Comparison of ENCODE assay signal across 22 cellular contexts in genomic region chr19:4028334-4029246, GRCh38. TPM values are rescaled to one million over a fixed set of nuclear protein-coding genes. Genes with fewer than 3 reads are reported as not detected.
DNase-seq lines count a peak whose midpoint lies in the region; ATAC-seq, FAIRE-seq and TF ChIP-seq lines count a peak whose summit lies in the region.
"Had no signal": no experiment of that assay in that cellular context is flagged by ENCODE, and none has a peak within 500 bp of the region (broad histone marks: within the 10 kb centered on the region; RNA-seq: fewer than 3 reads in every experiment).

No MANE protein-coding gene starts in this region.

- no peaks in the 10 kb centered on the region; the same call in 1 of the 2 replicates for H4K20me1 ChIP-seq in K562 (replicated peaks; ENCODE audit: control insufficient read depth, insufficient read depth, low read length)

- no peak for ATAC-seq in K562
- ATAC-seq in upper lobe of right lung = no peak
- no peak for ATAC-seq in GM21360 (IDR thresholded peaks at IDR 0.05; ENCODE audit: unreplicated experiment)
- ATAC-seq: CD8-positive, alpha-beta T cell had no signal

- H3K27me3 ChIP-seq in GM06990 (replicated peaks; ENCODE audit: control insufficient read depth, insufficient read depth, low read length) (no peaks in the 10 kb centered on the region), K562 (ENCODE audit: control insufficient read depth in 2 of 2, insufficient read depth in 2 of 2, low read length in 2 of 2) (no peaks in the 10 kb centered on the region), upper lobe of right lung (no peaks in the 10 kb centered on the region), Peyer's patch (no peaks in the 10 kb centered on the region)
- H3K27me3 ChIP-seq: BLaER1 had no signal

- in situ Hi-C loops in K562 (cut with MboI) = no loop called here

- H3K27ac ChIP-seq in K562 (ENCODE audit: extremely low read depth, low read depth, low read length) (no peak overlapping the region), kidney (ENCODE audit: low read depth in 2 of 2, low read length in 2 of 2) (no peak overlapping the region), upper lobe of right lung (no peak overlapping the region), Peyer's patch (no peak overlapping the region)
- H3K27ac ChIP-seq: BLaER1, C4-2B had no signal

- H2AFZ ChIP-seq in K562 (ENCODE audit: low read depth, low read length) = no peak overlapping the region

- POLR2A ChIA-PET in K562 (lab: Yijun Ruan, JAX) = interaction anchor here (1.0 kb wide), 1 partner anchor 21 kb away, joined by 5 read pairs; the partner anchor contains the start of gene PIAS4

- H3K79me2 ChIP-seq in K562 (ENCODE audit: control insufficient read depth, insufficient read depth, low read length) = no peaks in the 10 kb centered on the region

- TF ChIP-seq POLR2A in K562 (conservative IDR thresholded peaks at IDR 0.05) = no peak
- no peak for TF ChIP-seq POLR2A in Peyer's patch (IDR thresholded peaks at IDR 0.05)

- intact Hi-C loops in K562 (cut with micrococcal nuclease) (no loop called here), kidney (cut with DNase I) (no loop called here), upper lobe of right lung (cut with DNase I) (no loop called here)

- no TSS peak for BruUV-seq in K562 (replicated peaks; lab: Mats Ljungman, UMichigan)

- H3K36me3 ChIP-seq in GM06990 (ENCODE audit: control insufficient read depth, insufficient read depth, low read length) (peaks cover 28% of the 10 kb centered on the region), K562 (ENCODE audit: control insufficient read depth, insufficient read depth, low read length) (peaks cover 53% of the 10 kb centered on the region; the same call in 2 of the 3 replicates), kidney (ENCODE audit: control insufficient read depth in 1 of 2, insufficient read depth in 2 of 2, low read length in 2 of 2) (peaks cover under 1 to 5% of the 10 kb centered on the region in 2 donors), upper lobe of right lung (peaks cover 34% of the 10 kb centered on the region), Peyer's patch (peaks cover 0 to 82% (median 0%) of the 10 kb centered on the region in 3 donors)

- no peak overlapping the region for H3K4me3 ChIP-seq in GM06990 (replicated peaks; ENCODE audit: low read depth, low read length)
- H3K4me3 ChIP-seq in K562 = no peak overlapping the region
- H3K4me3 ChIP-seq in kidney (ENCODE audit: low read length in 2 of 2) = no peak overlapping the region
- H3K4me3 ChIP-seq in upper lobe of right lung = no peak overlapping the region
- H3K4me3 ChIP-seq in Peyer's patch = no peak overlapping the region
- H3K4me3 ChIP-seq: BLaER1 had no signal

- H3K9me3 ChIP-seq in K562 (replicated peaks; ENCODE audit: control insufficient read depth, insufficient read depth, low read depth, low read length) = no peaks in the 10 kb centered on the region
- H3K9me3 ChIP-seq in kidney (ENCODE audit: control insufficient read depth in 1 of 2, low read length in 2 of 2) = no peaks in the 10 kb centered on the region
- H3K9me3 ChIP-seq in upper lobe of right lung = no peaks in the 10 kb centered on the region
- H3K9me3 ChIP-seq in Peyer's patch = no peaks in the 10 kb centered on the region
- H3K9me3 ChIP-seq: BLaER1, Caco-2 had no signal

- H3K4me1 ChIP-seq in K562 (replicated peaks in 1 of 2; ENCODE audit: control insufficient read depth in 2 of 2, insufficient read depth in 2 of 2, low read length in 2 of 2) (peaks cover 0 to 38% of the 10 kb centered on the region in 2 experiments; a peak in 2 of 5 replicates), kidney (ENCODE audit: control insufficient read depth in 1 of 2, insufficient read depth in 1 of 2, low read depth in 1 of 2, low read length in 2 of 2) (peaks cover 0 to 5% of the 10 kb centered on the region in 2 donors), upper lobe of right lung (no peaks in the 10 kb centered on the region), Peyer's patch (no peaks in the 10 kb centered on the region)
- H3K4me1 ChIP-seq: BLaER1, Caco-2 had no signal

- peaks cover 3% of the 10 kb centered on the region for H3K9me1 ChIP-seq in K562 (ENCODE audit: control insufficient read depth, insufficient read depth, low read length)

- peak; percentile 8 for DNase-seq in GM06990 (ENCODE audit: extremely low read depth, insufficient read length)
- no peak for DNase-seq in K562 (ENCODE audit: extremely low read depth in 1 of 4, low spot score in 3 of 4)
- DNase-seq in kidney = peak; percentile 66
- peak; percentile 63 for DNase-seq in upper lobe of right lung
- no peak for DNase-seq in activated CD8-positive, alpha-beta memory T cell treated with anti-CD3 and anti-CD28 coated beads, Interleukin-2, amount 50 U/mL, for 4 hours
- no peak for DNase-seq in HUDEP-2 (lab: John Stamatoyannopoulos, UW; ENCODE audit: unreplicated experiment in 76 of 76)
- no peak for DNase-seq in Peyer's patch
- DNase-seq: Caco-2; CD4-positive, CD25-positive, alpha-beta regulatory T cell; CD8-positive, alpha-beta T cell; DMS 273 treated with DMSO at 0.1 percent for 48 hours; DMS79; EL; GDM1; GOT3; H7; HCEC 1CT had no signal

- H3K9ac ChIP-seq in K562 (ENCODE audit: insufficient read depth in 1 of 2, low read depth in 2 of 2, low read length in 2 of 2) (no peak overlapping the region), kidney (ENCODE audit: low read length in 2 of 2) (no peak overlapping the region)
- H3K9ac ChIP-seq: BLaER1 had no signal

- CTCF ChIA-PET in K562 (lab: Yijun Ruan, JAX; ENCODE audit: low intra/inter-chr PET ratio) = no interaction called here

- TF ChIP-seq RAD21 in K562 (CRISPR knock-in tag; conservative IDR thresholded peaks at IDR 0.05 in 1 of 2, IDR thresholded peaks at IDR 0.05 in 1 of 2) = no peak

- TF ChIP-seq EP300 in K562 (IDR thresholded peaks at IDR 0.05; ENCODE audit: low read length) = no peak

- no peak overlapping the region for H3K4me2 ChIP-seq in K562 (ENCODE audit: insufficient read depth, low read length)
- H3K4me2 ChIP-seq: BLaER1 had no signal

- FAIRE-seq in K562 (lab: Jason Lieb, UNC) = no peak
- FAIRE-seq in kidney (lab: Jason Lieb, UNC) = no peak
- FAIRE-seq: D721Med, GM18507 had no signal

- TF ChIP-seq CTCF in GM06990 (IDR thresholded peaks at IDR 0.05; ENCODE audit: insufficient read depth, low read length, poor library complexity, severe bottlenecking) = no peak
- no peak for TF ChIP-seq CTCF in K562 (IDR thresholded peaks at IDR 0.05 in 2 of 3, conservative IDR thresholded peaks at IDR 0.05 in 1 of 3; ENCODE audit: insufficient read depth in 2 of 3, low read depth in 1 of 3, low read length in 3 of 3)
- no peak for TF ChIP-seq CTCF in kidney (IDR thresholded peaks at IDR 0.05; ENCODE audit: borderline replicate concordance, extremely low read depth, insufficient read depth)
- no peak for TF ChIP-seq CTCF in upper lobe of right lung (IDR thresholded peaks at IDR 0.05)
- TF ChIP-seq CTCF in Peyer's patch (IDR thresholded peaks at IDR 0.05) = no peak

- 91% methylated on average over 28 of the region's 48 CpGs for WGBS in K562 (ENCODE audit: insufficient coverage, low coverage, missing lambda C conversion rate)

RNA-seq across cellular contexts. Expression of gene PIAS4, which starts 21.1 kb away (rescaled TPM):
- 19.4 and 56.5 TPM in 2 replicates for total RNA-seq in K562 (2011; cell fraction: chromatin; rRNA removed; ENCODE audit: low replicate concordance)
- 36.9 and 39.3 TPM in 2 replicates for total RNA-seq in K562 (2011; cell fraction: nucleolus; rRNA removed)
- 20.4 and 20.9 TPM in 2 replicates for total RNA-seq in K562 (2011; cell fraction: nucleoplasm; rRNA removed)
- total RNA-seq in K562 (2014; rRNA removed) = 21.9 and 26.4 TPM in 2 replicates
- 5.3 and 7.3 TPM in 2 replicates for total RNA-seq in K562 (2014; rRNA removed; fragmentation: Illumina TruSeq; extraction: Trizol)
- 14.3 and 14.4 TPM in 2 replicates for total RNA-seq in K562 (2015; rRNA removed; fragmentation: Illumina TruSeq; extraction: Trizol)
- total RNA-seq in K562 (2021) = 24.9 and 34.9 TPM in 2 replicates
- 6.7 and 7.1 TPM in 2 replicates for polyA plus RNA-seq in K562 (2011; rRNA removed)
- 7.4 and 15.5 TPM in 2 replicates for polyA plus RNA-seq in K562 (2011; cell fraction: cytosol; rRNA removed)
- 11.2 and 22.2 TPM in 2 replicates for polyA plus RNA-seq in K562 (2011; cell fraction: nucleus; rRNA removed)
- polyA plus RNA-seq in K562 (2012) = 23.1 and 44.7 TPM in 2 replicates
- 14.5 and 23.3 TPM in 2 replicates for polyA plus RNA-seq in K562 (2014; fragmentation: Illumina TruSeq; extraction: Trizol)
- under 1 TPM; 0.27 TPM for polyA plus RNA-seq in K562 (2014; fragmentation: Nextera tagmentation; extraction: Ambion mirVana)
- polyA plus RNA-seq in K562 (2014; rRNA removed) = 14.8 and 19.9 TPM in 2 replicates
- 4.6 and 5.3 TPM in 2 replicates for polyA minus RNA-seq in K562 (2011; rRNA and poly(A)+ RNA removed)
- 14.9 and 18.8 TPM in 2 replicates for polyA minus RNA-seq in K562 (2011; cell fraction: cytosol; rRNA and poly(A)+ RNA removed)
- polyA minus RNA-seq in K562 (2011; cell fraction: nucleus; rRNA and poly(A)+ RNA removed) = 21.3 and 22.4 TPM in 2 replicates
- 25.0 TPM for total RNA-seq in kidney
- polyA plus RNA-seq in kidney (ENCODE audit: insufficient read depth, low read depth, low replicate concordance) = 9.8 TPM
- total RNA-seq in upper lobe of right lung = 25.4 TPM
- 10 to 100 TPM; 15.9 to 47.9 (median 24.2) TPM for total RNA-seq in Peyer's patch

RNA-seq across cellular contexts. Expression of gene ZBTB7A, which starts 38.1 kb away (rescaled TPM):
- 5.4 and 20.2 TPM in 2 replicates for total RNA-seq in K562 (2011; cell fraction: chromatin; rRNA removed; ENCODE audit: low replicate concordance)
- total RNA-seq in K562 (2011; cell fraction: nucleolus; rRNA removed) = 10.5 and 12.0 TPM in 2 replicates
- 5.3 and 7.3 TPM in 2 replicates for total RNA-seq in K562 (2011; cell fraction: nucleoplasm; rRNA removed)
- total RNA-seq in K562 (2014; rRNA removed) = 10.2 and 13.8 TPM in 2 replicates
- 1.6 and 1.8 TPM in 2 replicates for total RNA-seq in K562 (2014; rRNA removed; fragmentation: Illumina TruSeq; extraction: Trizol)
- total RNA-seq in K562 (2015; rRNA removed; fragmentation: Illumina TruSeq; extraction: Trizol) = 4.6 and 4.8 TPM in 2 replicates
- total RNA-seq in K562 (2021) = 32.7 and 34.0 TPM in 2 replicates
- 2.0 and 2.4 TPM in 2 replicates for polyA plus RNA-seq in K562 (2011; rRNA removed)
- 2.8 and 11.2 TPM in 2 replicates for polyA plus RNA-seq in K562 (2011; cell fraction: cytosol; rRNA removed)
- polyA plus RNA-seq in K562 (2011; cell fraction: nucleus; rRNA removed) = 7.4 and 18.4 TPM in 2 replicates
- polyA plus RNA-seq in K562 (2012) = 8.9 and 10.8 TPM in 2 replicates
- polyA plus RNA-seq in K562 (2014; fragmentation: Illumina TruSeq; extraction: Trizol) = 6.3 and 8.3 TPM in 2 replicates
- under 1 TPM; 0.11 to 0.27 TPM for polyA plus RNA-seq in K562 (2014; fragmentation: Nextera tagmentation; extraction: Ambion mirVana)
- 10.8 and 11.6 TPM in 2 replicates for polyA plus RNA-seq in K562 (2014; rRNA removed)
- polyA minus RNA-seq in K562 (2011; rRNA and poly(A)+ RNA removed) = 1.3 and 1.7 TPM in 2 replicates
- polyA minus RNA-seq in K562 (2011; cell fraction: cytosol; rRNA and poly(A)+ RNA removed) = 14.2 and 20.6 TPM in 2 replicates
- polyA minus RNA-seq in K562 (2011; cell fraction: nucleus; rRNA and poly(A)+ RNA removed) = 5.4 and 5.8 TPM in 2 replicates
- 53.2 TPM for total RNA-seq in kidney
- 8.9 TPM for polyA plus RNA-seq in kidney (ENCODE audit: insufficient read depth, low read depth, low replicate concordance)
- 54.3 TPM for total RNA-seq in upper lobe of right lung
- 100 to 1,000 TPM in 2 of 4 donors, 10 to 100 TPM in 2; 74.3 to 149 (median 96.1) TPM for total RNA-seq in Peyer's patch

RNA-seq across cellular contexts. Expression of gene EEF2, which starts 43.3 kb away (rescaled TPM):
- 411 and 869 TPM in 2 replicates for total RNA-seq in K562 (2011; cell fraction: chromatin; rRNA removed; ENCODE audit: low replicate concordance)
- total RNA-seq in K562 (2011; cell fraction: nucleolus; rRNA removed) = 851 and 883 TPM in 2 replicates
- total RNA-seq in K562 (2011; cell fraction: nucleoplasm; rRNA removed) = 585 and 614 TPM in 2 replicates
- 1,752 and 1,953 TPM in 2 replicates for total RNA-seq in K562 (2014; rRNA removed)
- 1,453 and 1,647 TPM in 2 replicates for total RNA-seq in K562 (2014; rRNA removed; fragmentation: Illumina TruSeq; extraction: Trizol)
- 1,387 and 1,494 TPM in 2 replicates for total RNA-seq in K562 (2015; rRNA removed; fragmentation: Illumina TruSeq; extraction: Trizol)
- total RNA-seq in K562 (2021) = 2,825 and 3,003 TPM in 2 replicates
- 1,026 and 1,305 TPM in 2 replicates for polyA plus RNA-seq in K562 (2011; rRNA removed)
- polyA plus RNA-seq in K562 (2011; cell fraction: cytosol; rRNA removed) = 1,502 and 1,797 TPM in 2 replicates
- 696 and 770 TPM in 2 replicates for polyA plus RNA-seq in K562 (2011; cell fraction: nucleus; rRNA removed)
- 3,305 and 4,013 TPM in 2 replicates for polyA plus RNA-seq in K562 (2012)
- 1,501 and 2,376 TPM in 2 replicates for polyA plus RNA-seq in K562 (2014; fragmentation: Illumina TruSeq; extraction: Trizol)
- 100 to 1,000 TPM; 372 to 422 TPM for polyA plus RNA-seq in K562 (2014; fragmentation: Nextera tagmentation; extraction: Ambion mirVana)
- polyA plus RNA-seq in K562 (2014; rRNA removed) = 1,067 and 1,158 TPM in 2 replicates
- 1,191 and 1,209 TPM in 2 replicates for polyA minus RNA-seq in K562 (2011; rRNA and poly(A)+ RNA removed)
- 1,563 and 2,307 TPM in 2 replicates for polyA minus RNA-seq in K562 (2011; cell fraction: cytosol; rRNA and poly(A)+ RNA removed)
- 434 and 599 TPM in 2 replicates for polyA minus RNA-seq in K562 (2011; cell fraction: nucleus; rRNA and poly(A)+ RNA removed)
- total RNA-seq in kidney = 1,813 TPM
- 1,520 TPM for polyA plus RNA-seq in kidney (ENCODE audit: insufficient read depth, low read depth, low replicate concordance)
- 1,960 TPM for total RNA-seq in upper lobe of right lung
- 1,000 to 10,000 TPM in 3 of 4 donors, 100 to 1,000 TPM in 1; 914 to 1,425 (median 1,203) TPM for total RNA-seq in Peyer's patch

RNA-seq across cellular contexts. Expression of gene DAPK3, which starts 57.7 kb away (rescaled TPM):
- 39.7 and 130 TPM in 2 replicates for total RNA-seq in K562 (2011; cell fraction: chromatin; rRNA removed; ENCODE audit: low replicate concordance)
- 64.5 and 77.9 TPM in 2 replicates for total RNA-seq in K562 (2011; cell fraction: nucleolus; rRNA removed)
- 43.5 and 49.6 TPM in 2 replicates for total RNA-seq in K562 (2011; cell fraction: nucleoplasm; rRNA removed)
- 60.1 and 62.7 TPM in 2 replicates for total RNA-seq in K562 (2014; rRNA removed)
- 4.4 and 9.2 TPM in 2 replicates for total RNA-seq in K562 (2014; rRNA removed; fragmentation: Illumina TruSeq; extraction: Trizol)
- total RNA-seq in K562 (2015; rRNA removed; fragmentation: Illumina TruSeq; extraction: Trizol) = 25.0 and 26.2 TPM in 2 replicates
- total RNA-seq in K562 (2021) = 39.2 and 54.1 TPM in 2 replicates
- 24.0 and 29.4 TPM in 2 replicates for polyA plus RNA-seq in K562 (2011; rRNA removed)
- polyA plus RNA-seq in K562 (2011; cell fraction: cytosol; rRNA removed) = 31.0 and 40.6 TPM in 2 replicates
- polyA plus RNA-seq in K562 (2011; cell fraction: nucleus; rRNA removed) = 67.8 and 75.4 TPM in 2 replicates
- polyA plus RNA-seq in K562 (2012) = 39.9 and 60.2 TPM in 2 replicates
- 29.4 and 45.3 TPM in 2 replicates for polyA plus RNA-seq in K562 (2014; fragmentation: Illumina TruSeq; extraction: Trizol)
- polyA plus RNA-seq in K562 (2014; fragmentation: Nextera tagmentation; extraction: Ambion mirVana) = under 1 TPM; 0.14 to 0.21 TPM
- 59.6 and 63.4 TPM in 2 replicates for polyA plus RNA-seq in K562 (2014; rRNA removed)
- polyA minus RNA-seq in K562 (2011; rRNA and poly(A)+ RNA removed) = 10.9 and 17.4 TPM in 2 replicates
- 21.4 and 25.5 TPM in 2 replicates for polyA minus RNA-seq in K562 (2011; cell fraction: cytosol; rRNA and poly(A)+ RNA removed)
- polyA minus RNA-seq in K562 (2011; cell fraction: nucleus; rRNA and poly(A)+ RNA removed) = 18.0 and 24.4 TPM in 2 replicates
- 54.6 TPM for total RNA-seq in kidney
- 30.6 TPM for polyA plus RNA-seq in kidney (ENCODE audit: insufficient read depth, low read depth, low replicate concordance)
- 70.7 TPM for total RNA-seq in upper lobe of right lung
- total RNA-seq in Peyer's patch = 100 to 1,000 TPM in 1 of 4 donors, 10 to 100 TPM in 3; 61.3 to 106 (median 88.1) TPM

Comparison
In these comparisons a context has a peak if more than half of its experiments do, and no peak if none do; other contexts are left out.
1. DNase-seq: peak in GM06990 (single experiment), kidney (single experiment) and upper lobe of right lung (single experiment); none in K562 (0 of 4), activated CD8-positive, alpha-beta memory T cell treated with anti-CD3 and anti-CD28 coated beads, Interleukin-2, amount 50 U/mL, for 4 hours (single experiment), HUDEP-2 (0 of 76) and Peyer's patch (0 of 3).